ENCODE assay signal across 14 cellular contexts in the genomic region with DNA sequence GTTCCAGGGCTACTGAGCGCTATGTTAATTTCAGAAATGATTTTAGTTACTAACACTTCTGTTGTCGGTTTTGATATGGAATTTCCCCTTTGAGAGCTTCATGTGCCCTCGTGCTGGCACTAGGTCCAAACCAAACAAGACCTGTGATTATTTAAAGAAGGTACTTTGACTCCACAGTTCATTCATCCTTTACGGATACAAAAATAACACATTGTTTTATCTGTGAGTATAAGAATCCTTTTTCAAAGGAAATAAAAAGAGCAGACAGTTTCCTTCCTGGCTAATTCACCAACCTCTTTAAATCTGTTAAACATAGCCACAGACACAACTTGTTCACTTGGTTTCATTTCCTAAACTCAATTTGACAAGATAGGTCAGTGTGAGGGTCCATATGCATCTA.
"Had no signal": no experiment of that assay in that cellular context is flagged by ENCODE, and none has a peak within 500 bp of the region (broad histone marks: within the 10 kb centered on the region; RNA-seq: fewer than 3 reads in every experiment).

No MANE protein-coding gene starts in this region.

- H3K9me3 ChIP-seq: ascending aorta, colonic mucosa, esophagus squamous epithelium, lower lobe of right lung had no signal

- DNase-seq: activated CD4-positive, alpha-beta memory T cell treated with anti-CD3 and anti-CD28 coated beads for 36 hours; activated CD4-positive, alpha-beta T cell treated with anti-CD3 and anti-CD28 coated beads for 36 hours; activated naive CD4-positive, alpha-beta T cell treated with anti-CD3 and anti-CD28 coated beads for 36 hours; activated T-cell treated with anti-CD3 and anti-CD28 coated beads, Interleukin-2, amount 50 U/mL, for 1 hour; colonic mucosa; esophagus squamous epithelium; lower lobe of right lung; stimulated activated naive CD4-positive, alpha-beta T cell had no signal

- H3K4me3 Mint-ChIP-seq: activated CD4-positive, alpha-beta memory T cell treated with anti-CD3 and anti-CD28 coated beads for 36 hours; activated CD4-positive, alpha-beta T cell treated with anti-CD3 and anti-CD28 coated beads for 36 hours; activated naive CD4-positive, alpha-beta T cell treated with anti-CD3 and anti-CD28 coated beads for 36 hours; central memory CD8-positive, alpha-beta T cell; T-helper 2 cell treated with Interferon-gamma antibody and Interleukin-4, amounts not matched to agents 5 μg/mL and 100 μg/mL, for 36 hours; WTC11 had no signal

- H3K9me3 Mint-ChIP-seq: activated CD4-positive, alpha-beta memory T cell treated with anti-CD3 and anti-CD28 coated beads for 36 hours; activated naive CD4-positive, alpha-beta T cell treated with anti-CD3 and anti-CD28 coated beads for 36 hours; central memory CD8-positive, alpha-beta T cell; WTC11 had no signal

- H3K27me3 ChIP-seq: ascending aorta, colonic mucosa had no signal

- H3K27me3 Mint-ChIP-seq: activated CD4-positive, alpha-beta memory T cell treated with anti-CD3 and anti-CD28 coated beads for 36 hours; activated CD4-positive, alpha-beta T cell treated with anti-CD3 and anti-CD28 coated beads for 36 hours had no signal

- H3K4me3 ChIP-seq: ascending aorta, colonic mucosa, esophagus squamous epithelium, lower lobe of right lung, SK-N-MC had no signal

- H3K27ac ChIP-seq: ascending aorta, colonic mucosa, esophagus squamous epithelium, lower lobe of right lung, SK-N-MC had no signal

- H3K27ac Mint-ChIP-seq: activated CD4-positive, alpha-beta memory T cell treated with anti-CD3 and anti-CD28 coated beads for 36 hours; activated CD4-positive, alpha-beta T cell treated with anti-CD3 and anti-CD28 coated beads for 36 hours; activated naive CD4-positive, alpha-beta T cell treated with anti-CD3 and anti-CD28 coated beads for 36 hours; activated T-helper 2 cell treated with anti-CD3 and anti-CD28 coated beads, Interferon-gamma antibody, Interleukin-2, Interleukin-4, amounts not matched to agents 10 μg/mL and 5 μg/mL and 100 μg/mL, durations not matched to agents 14 hours and 24 hours and 36 hours; T-helper 2 cell treated with Interferon-gamma antibody and Interleukin-4, amounts not matched to agents 5 μg/mL and 100 μg/mL, for 36 hours; WTC11 had no signal

- ATAC-seq: activated CD4-positive, alpha-beta T cell treated with anti-CD3 and anti-CD28 coated beads for 36 hours; lower lobe of right lung; WTC11 had no signal

- H3K4me1 ChIP-seq: ascending aorta, colonic mucosa had no signal

- H3K36me3 Mint-ChIP-seq: activated CD4-positive, alpha-beta memory T cell treated with anti-CD3 and anti-CD28 coated beads for 36 hours had no signal
